27 cellular contexts compared by ENCODE assay signal in genomic region chr19:1224847-1225246, GRCh38.
"Had no signal": no experiment of that assay in that cellular context is flagged by ENCODE, and none has a peak within 500 bp of the region (broad histone marks: within the 10 kb centered on the region; RNA-seq: fewer than 3 reads in every experiment).

No MANE protein-coding gene starts in this region.

- DNase-seq: activated CD4-positive, alpha-beta memory T cell treated with anti-CD3 and anti-CD28 coated beads for 36 hours; activated CD4-positive, alpha-beta T cell treated with anti-CD3 and anti-CD28 coated beads for 36 hours; activated CD4-positive, alpha-beta T cell treated with anti-CD3 and anti-CD28 coated beads, Interleukin-2, amount 10 ng/mL, durations not matched to agents 24 days and 14 days; activated CD4-positive, CD25-positive, alpha-beta regulatory T cell; activated CD4-positive, CD25-positive, alpha-beta regulatory T cell treated with anti-CD3 and anti-CD28 coated beads, Interleukin-2, amount 50 U/mL, for 72 hours; activated CD8-positive, alpha-beta memory T cell treated with anti-CD3 and anti-CD28 coated beads, Interleukin-2, amount 10 ng/mL, durations not matched to agents 7 days and 5 days; activated CD8-positive, alpha-beta memory T cell treated with anti-CD3 and anti-CD28 coated beads, Interleukin-2, amount 50 U/mL, for 4 hours; activated CD8-positive, alpha-beta T cell treated with anti-CD3 and anti-CD28 coated beads, Interleukin-2, amount 10 ng/mL, durations not matched to agents 7 days and 5 days; activated effector memory CD4-positive, alpha-beta T cell treated with anti-CD3 and anti-CD28 coated beads, Interleukin-2, amount 50 U/mL, for 16 hours; activated naive CD4-positive, alpha-beta T cell treated with anti-CD3 and anti-CD28 coated beads for 36 hours; activated naive CD8-positive, alpha-beta T cell treated with anti-CD3 and anti-CD28 coated beads for 36 hours; activated naive CD8-positive, alpha-beta T cell treated with anti-CD3 and anti-CD28 coated beads, Interleukin-2, amount 50 U/mL, for 24 hours; activated T-cell treated with anti-CD3 and anti-CD28 coated beads, Interleukin-2, amount 50 U/mL, for 1 hour; activated T-cell treated with anti-CD3 and anti-CD28 coated beads, Interleukin-2, amount 50 U/mL, for 48 hours; adrenal gland; amygdala; aorta; body of pancreas; cortex of kidney; dermis blood vessel endothelial cell; effector CD4-positive, alpha-beta T cell; effector memory CD8-positive, alpha-beta T cell; erythroblast; foreskin keratinocyte; gastrocnemius medialis; T-helper 2 cell had no signal

- H3K27me3 ChIP-seq: adrenal gland, body of pancreas, esophagus muscularis mucosa, foreskin keratinocyte, gastrocnemius medialis had no signal

- ATAC-seq: activated CD4-positive, alpha-beta T cell treated with anti-CD3 and anti-CD28 coated beads for 36 hours; activated CD8-positive, alpha-beta memory T cell treated with anti-CD3 and anti-CD28 coated beads, Interleukin-2, amount 10 ng/mL, durations not matched to agents 7 days and 5 days; activated CD8-positive, alpha-beta T cell treated with anti-CD3 and anti-CD28 coated beads, Interleukin-2, amount 10 ng/mL, durations not matched to agents 7 days and 5 days; activated naive CD8-positive, alpha-beta T cell treated with anti-CD3 and anti-CD28 coated beads, Interleukin-2, amount 50 U/mL, for 24 hours; body of pancreas; effector memory CD8-positive, alpha-beta T cell; foreskin keratinocyte; gastrocnemius medialis had no signal

- H3K9me3 ChIP-seq: adrenal gland, body of pancreas, esophagus muscularis mucosa, gastrocnemius medialis had no signal

- H3K4me3 ChIP-seq: adrenal gland, body of pancreas, esophagus muscularis mucosa, gastrocnemius medialis had no signal

- H3K27ac ChIP-seq: adrenal gland, body of pancreas, esophagus muscularis mucosa, foreskin keratinocyte, gastrocnemius medialis had no signal

- H3K4me1 ChIP-seq: foreskin keratinocyte had no signal
